Comparison of ENCODE assay signal across 8 cellular contexts in the genomic region with DNA sequence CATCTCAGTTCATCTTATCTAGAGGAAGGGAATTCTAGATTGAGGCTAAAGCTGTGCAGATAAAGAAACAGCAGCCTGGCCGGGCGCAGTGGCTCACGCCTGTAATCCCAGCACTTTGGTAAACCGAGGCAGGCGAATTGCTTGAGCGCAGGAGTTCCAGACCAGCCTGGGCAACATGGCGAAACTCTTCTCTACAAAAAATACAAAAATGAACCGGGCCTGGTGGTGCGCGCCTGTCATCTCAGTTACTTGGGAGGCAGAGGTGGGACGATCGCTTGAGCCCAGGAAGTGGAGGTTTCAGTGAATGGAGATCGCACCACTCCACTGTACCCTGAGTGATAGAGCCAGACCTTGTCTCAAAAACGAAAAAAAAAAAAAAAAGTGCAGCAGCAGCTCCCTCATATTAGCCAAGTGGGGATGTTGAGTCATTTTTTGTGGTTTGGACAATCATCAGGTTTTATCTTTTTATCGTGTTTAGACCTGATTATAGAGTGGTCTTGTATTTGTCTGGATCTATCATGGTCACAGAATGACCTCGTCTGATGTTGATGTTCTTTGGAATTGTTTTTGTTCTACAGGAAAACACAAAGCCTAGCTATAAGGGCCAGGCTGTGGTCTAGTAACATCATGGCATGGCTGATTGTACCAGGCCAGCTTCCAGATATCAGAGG. TPM values are rescaled to one million over a fixed set of nuclear protein-coding genes. Genes with fewer than 3 reads are reported as not detected.
DNase-seq lines count a peak whose midpoint lies in the region; ATAC-seq, FAIRE-seq and TF ChIP-seq lines count a peak whose summit lies in the region.

No MANE protein-coding gene starts in this region.

- H3K4me3 ChIP-seq in PC-3 (ENCODE audit: low read length) = peak overlapping the region; percentile 80
- H3K4me3 ChIP-seq in parathyroid adenoma (ENCODE audit: low read depth, low read length) = peak overlapping the region; percentile 83

- no TSS peak for BruUV-seq in PC-3 (replicated peaks; lab: Mats Ljungman, UMichigan)

- H3K9me3 ChIP-seq in PC-3 (ENCODE audit: low read length) = no peaks in the 10 kb centered on the region
- no peaks in the 10 kb centered on the region for H3K9me3 ChIP-seq in parathyroid adenoma (ENCODE audit: control insufficient read depth, low read length)

- POLR2A ChIA-PET in PC-3 (lab: Charles Lee; ENCODE audit: unreplicated experiment) = interaction anchor here (0.6 kb wide), 2 partner anchors 10 to 52 kb away, joined by 5 to 11 read pairs; no protein-coding TSS in a partner anchor

- intact Hi-C loops in PC-3 (cut with micrococcal nuclease) = loop anchor here (1.0 to 2.0 kb wide), 2 partner anchors 96 to 181 kb away; partner anchors contain the start of gene STK10

- no peak for ATAC-seq in PC-3

- CTCF ChIA-PET in PC-3 (lab: Charles Lee) = interaction anchor here (2.1 kb wide), 1 partner anchor 96 kb away, joined by 10 read pairs; no protein-coding TSS in a partner anchor

- no peaks in the 10 kb centered on the region for H3K9me2 ChIP-seq in PC-3 (replicated peaks; ENCODE audit: low read length)

- no peak for FAIRE-seq in H54 (lab: Jason Lieb, UNC)

- H3K36me3 ChIP-seq in PC-3 (ENCODE audit: low read depth, low read length) (no peaks in the 10 kb centered on the region), parathyroid adenoma (ENCODE audit: control insufficient read depth, insufficient read depth, low read length) (no peaks in the 10 kb centered on the region)

- H2AFZ ChIP-seq in PC-3 (ENCODE audit: low read length) = no peak overlapping the region
- peak overlapping the region; percentile 99 for H2AFZ ChIP-seq in parathyroid adenoma

- TF ChIP-seq POLR2A in H54 (IDR thresholded peaks at IDR 0.05; ENCODE audit: low read depth, low read length) = no peak

- H3K4me1 ChIP-seq in PC-3 (ENCODE audit: insufficient read depth, low read length) (peaks cover 37% of the 10 kb centered on the region), parathyroid adenoma (peaks cover 12% of the 10 kb centered on the region)

- H4K20me1 ChIP-seq in PC-3 (ENCODE audit: low read length) = peaks cover 21% of the 10 kb centered on the region; the same call in 1 of the 2 replicates

- H3K9ac ChIP-seq in PC-3 (ENCODE audit: low read length) (peak overlapping the region; percentile 90), parathyroid adenoma (no peak overlapping the region)

- peak; percentile 61 for DNase-seq in EL
- peak; percentile 60 for DNase-seq in PC-3
- no peak for DNase-seq in epithelial cell of prostate (ENCODE audit: low read depth, low spot score)
- no peak for DNase-seq in foreskin melanocyte
- DNase-seq in substantia nigra (lab: John Stamatoyannopoulos, UW) = no peak
- no peak for DNase-seq in HuH-7 (ENCODE audit: low spot score)
- no peak for DNase-seq in H54 (ENCODE audit: insufficient read length, low spot score)

- H3K27me3 ChIP-seq in PC-3 (ENCODE audit: low read length) = no peaks in the 10 kb centered on the region
- H3K27me3 ChIP-seq in parathyroid adenoma (ENCODE audit: control insufficient read depth, insufficient read depth, low read length) = no peaks in the 10 kb centered on the region

- H3K27ac ChIP-seq in PC-3 (ENCODE audit: low read length) (0 out of 2 replicates have a peak overlapping the region, but pooled peaks have one; percentile 79), epithelial cell of prostate (peak overlapping the region; percentile 90), parathyroid adenoma (no peak overlapping the region), substantia nigra (ENCODE audit: low read depth, low read length, poor library complexity, severe bottlenecking) (no peak overlapping the region)

- H3K79me2 ChIP-seq in PC-3 (ENCODE audit: low read length) (peaks cover 45% of the 10 kb centered on the region), parathyroid adenoma (peaks cover 27% of the 10 kb centered on the region)

- no peaks in the 10 kb centered on the region for H3F3A ChIP-seq in PC-3 (ENCODE audit: low read length, unreplicated experiment)

- peak overlapping the region; percentile 99 for H3K4me2 ChIP-seq in PC-3 (ENCODE audit: low read length)
- H3K4me2 ChIP-seq in parathyroid adenoma (ENCODE audit: low read length) = peak overlapping the region; percentile 82

- TF ChIP-seq CTCF in PC-3 (conservative IDR thresholded peaks at IDR 0.05; ENCODE audit: low read depth, low read length) = no peak
- TF ChIP-seq CTCF in parathyroid adenoma (IDR thresholded peaks at IDR 0.05) = no peak

RNA-seq across cellular contexts. Expression of gene FBXW11, which starts 1.5 kb away (rescaled TPM):
- total RNA-seq in PC-3 (2014; rRNA removed) = 62.8 and 69.2 TPM in 2 replicates

Comparison
In these comparisons a context has a peak if more than half of its experiments do, and no peak if none do; other contexts are left out.
1. DNase-seq: peak in EL (single experiment) and PC-3 (single experiment); none in epithelial cell of prostate (single experiment), foreskin melanocyte (single experiment), substantia nigra (0 of 49), HuH-7 (single experiment) and H54 (single experiment).
2. H3K27ac ChIP-seq: peak in PC-3 (single experiment) and epithelial cell of prostate (single experiment); none in parathyroid adenoma (single experiment) and substantia nigra (single experiment).